11 cellular contexts compared by ENCODE assay signal in genomic region chr3:9884555-9885165, GRCh38. TPM values are rescaled to one million over a fixed set of nuclear protein-coding genes. Genes with fewer than 3 reads are reported as not detected.
DNase-seq lines count a peak whose midpoint lies in the region; ATAC-seq and TF ChIP-seq lines count a peak whose summit lies in the region.
"Had no signal": no experiment of that assay in that cellular context is flagged by ENCODE, and none has a peak within 500 bp of the region (broad histone marks: within the 10 kb centered on the region; RNA-seq: fewer than 3 reads in every experiment).

No MANE protein-coding gene starts in this region.

- H3K9me3 ChIP-seq in GM23248 (ENCODE audit: low read depth) (no peaks in the 10 kb centered on the region), smooth muscle cell (replicated peaks; ENCODE audit: low read depth) (no peaks in the 10 kb centered on the region)
- H3K9me3 ChIP-seq: ovary had no signal

- no peaks in the 10 kb centered on the region for H4K20me1 ChIP-seq in GM23248 (ENCODE audit: insufficient read depth)
- H4K20me1 ChIP-seq in smooth muscle cell (ENCODE audit: low read depth), result no peaks in the 10 kb centered on the region

- peak; percentile 89 for DNase-seq in GM23248
- DNase-seq in RKO (ENCODE audit: low spot score), result peak; percentile 84
- peak; percentile 79 for DNase-seq in fibroblast of the conjunctiva (ENCODE audit: low read depth)
- no peak for DNase-seq in smooth muscle cell (lab: John Stamatoyannopoulos, UW; ENCODE audit: unreplicated experiment)
- DNase-seq in KG1 (lab: John Stamatoyannopoulos, UW), result no peak
- DNase-seq in NCI-H2196 treated with DMSO at 0.1 percent for 48 hours (lab: John Stamatoyannopoulos, UW; ENCODE audit: unreplicated experiment), result no peak
- DNase-seq: NCI-H526 treated with DMSO at 0.1 percent for 48 hours, ovary had no signal

- H3K9ac ChIP-seq in GM23248, result peak overlapping the region; percentile 40
- peak overlapping the region; percentile 51 for H3K9ac ChIP-seq in smooth muscle cell (ENCODE audit: low read depth)

- H3K79me2 ChIP-seq in GM23248 (ENCODE audit: insufficient read depth) (no peaks in the 10 kb centered on the region), smooth muscle cell (ENCODE audit: low read depth) (no peaks in the 10 kb centered on the region)

- H3K27ac ChIP-seq in GM23248 (peak overlapping the region; percentile 77), smooth muscle cell (ENCODE audit: low read depth) (peak overlapping the region; percentile 96)
- H3K27ac ChIP-seq: ovary had no signal

- ATAC-seq in HG02973 (IDR thresholded peaks at IDR 0.05; ENCODE audit: unreplicated experiment) (no peak), HG02884 (IDR thresholded peaks at IDR 0.05; ENCODE audit: unreplicated experiment) (no peak)
- ATAC-seq: activated CD4-positive, CD25-positive, alpha-beta regulatory T cell treated with anti-CD3 and anti-CD28 coated beads, Interleukin-2, amount 50 U/mL, for 24 hours had no signal

- no peak for TF ChIP-seq CTCF in smooth muscle cell (IDR thresholded peaks at IDR 0.05; ENCODE audit: borderline replicate concordance, insufficient read depth, poor library complexity, severe bottlenecking)

- peaks cover 15% of the 10 kb centered on the region for H3F3A ChIP-seq in GM23248 (ENCODE audit: insufficient read depth)
- H3F3A ChIP-seq in smooth muscle cell (ENCODE audit: low read depth), result peaks cover 20% of the 10 kb centered on the region

- WGBS in GM23248 (ENCODE audit: low coverage in 1 of 2, low lambda C conversion rate in 2 of 2, missing lambda C conversion rate in 2 of 2), 2 experiments, result 15 to 16% methylated on average over 11 of the region's 11 CpGs
- 5% methylated on average over 11 of the region's 11 CpGs for WGBS in smooth muscle cell (ENCODE audit: low lambda C conversion rate)

- H3K4me3 ChIP-seq in GM23248, result peak overlapping the region; percentile 22; the same call in 1 of the 2 replicates
- H3K4me3 ChIP-seq in smooth muscle cell, result no peak overlapping the region
- H3K4me3 ChIP-seq: ovary had no signal

- H3K36me3 ChIP-seq in GM23248 (ENCODE audit: low read depth) (no peaks in the 10 kb centered on the region), smooth muscle cell (ENCODE audit: low read depth) (no peaks in the 10 kb centered on the region)
- H3K36me3 ChIP-seq: ovary had no signal

- H3K4me1 ChIP-seq in GM23248 (ENCODE audit: insufficient read depth), result peaks cover 15% of the 10 kb centered on the region
- peaks cover 6% of the 10 kb centered on the region for H3K4me1 ChIP-seq in smooth muscle cell (ENCODE audit: low read depth)

- no peaks in the 10 kb centered on the region for H3K9me2 ChIP-seq in GM23248 (ENCODE audit: insufficient read depth)

- in situ Hi-C loops in GM23248 (cut with MboI), result no loop called here

- no peaks in the 10 kb centered on the region for H3K27me3 ChIP-seq in GM23248 (replicated peaks; ENCODE audit: insufficient read depth)
- H3K27me3 ChIP-seq in smooth muscle cell (ENCODE audit: low read depth), result no peaks in the 10 kb centered on the region
- H3K27me3 ChIP-seq: ovary had no signal

- H3K4me2 ChIP-seq in GM23248 (ENCODE audit: unreplicated experiment), result peak overlapping the region; percentile 74
- H3K4me2 ChIP-seq in smooth muscle cell, result peak overlapping the region; percentile 74

- peak overlapping the region; percentile 43 for H2AFZ ChIP-seq in GM23248
- H2AFZ ChIP-seq in smooth muscle cell (ENCODE audit: low read depth), result no peak overlapping the region

RNA-seq across cellular contexts. Expression of gene CIDEC, which starts 4.6 kb away (rescaled TPM):
- total RNA-seq in GM23248 (2014; rRNA removed; shearing (Covaris generic)), result not detected in 2 replicates
- polyA plus RNA-seq in GM23248 (2016; fragmentation: Nextera tagmentation; extraction: Ambion mirVana) (not detected in 2 replicates), smooth muscle cell (not detected in 2 replicates)
- not detected in 2 replicates for total RNA-seq in smooth muscle cell

RNA-seq across cellular contexts. Expression of gene JAGN1, which starts 5.8 kb away (rescaled TPM):
- 32.9 and 35.7 TPM in 2 replicates for total RNA-seq in GM23248 (2014; rRNA removed; shearing (Covaris generic))
- polyA plus RNA-seq in GM23248 (2016; fragmentation: Nextera tagmentation; extraction: Ambion mirVana), result 45.3 and 46.8 TPM in 2 replicates
- 32.3 and 36.8 TPM in 2 replicates for total RNA-seq in smooth muscle cell
- 37.3 and 49.8 TPM in 2 replicates for polyA plus RNA-seq in smooth muscle cell

RNA-seq across cellular contexts. Expression of gene IL17RE, which starts 18.0 kb away (rescaled TPM):
- 0.51 and 5.5 TPM in 2 replicates for total RNA-seq in GM23248 (2014; rRNA removed; shearing (Covaris generic))
- polyA plus RNA-seq in GM23248 (2016; fragmentation: Nextera tagmentation; extraction: Ambion mirVana) (0.24 and 0.27 TPM in 2 replicates), smooth muscle cell (0.32 and 3.4 TPM in 2 replicates)
- 2.6 and 4.9 TPM in 2 replicates for total RNA-seq in smooth muscle cell

RNA-seq across cellular contexts. Expression of gene IL17RC, which starts 32.2 kb away (rescaled TPM):
- total RNA-seq in GM23248 (2014; rRNA removed; shearing (Covaris generic)), result 41.8 and 49.4 TPM in 2 replicates
- polyA plus RNA-seq in GM23248 (2016; fragmentation: Nextera tagmentation; extraction: Ambion mirVana) (20.5 and 25.3 TPM in 2 replicates), smooth muscle cell (36.7 and 41.3 TPM in 2 replicates)
- total RNA-seq in smooth muscle cell, result 27.0 and 37.3 TPM in 2 replicates

RNA-seq across cellular contexts. Expression of gene RPUSD3, which starts 40.9 kb away (rescaled TPM):
- total RNA-seq in GM23248 (2014; rRNA removed; shearing (Covaris generic)), result 32.6 and 39.8 TPM in 2 replicates
- polyA plus RNA-seq in GM23248 (2016; fragmentation: Nextera tagmentation; extraction: Ambion mirVana) (37.4 and 38.3 TPM in 2 replicates), smooth muscle cell (84.6 and 106 TPM in 2 replicates)
- 49.7 and 62.8 TPM in 2 replicates for total RNA-seq in smooth muscle cell

Comparison
In these comparisons a context has a peak if more than half of its experiments do, and no peak if none do; other contexts are left out.
1. DNase-seq: peak in GM23248 (single experiment), RKO (single experiment) and fibroblast of the conjunctiva (single experiment); none in smooth muscle cell (single experiment), KG1 (single experiment) and NCI-H2196 treated with DMSO at 0.1 percent for 48 hours (single experiment).